In the genomic region with DNA sequence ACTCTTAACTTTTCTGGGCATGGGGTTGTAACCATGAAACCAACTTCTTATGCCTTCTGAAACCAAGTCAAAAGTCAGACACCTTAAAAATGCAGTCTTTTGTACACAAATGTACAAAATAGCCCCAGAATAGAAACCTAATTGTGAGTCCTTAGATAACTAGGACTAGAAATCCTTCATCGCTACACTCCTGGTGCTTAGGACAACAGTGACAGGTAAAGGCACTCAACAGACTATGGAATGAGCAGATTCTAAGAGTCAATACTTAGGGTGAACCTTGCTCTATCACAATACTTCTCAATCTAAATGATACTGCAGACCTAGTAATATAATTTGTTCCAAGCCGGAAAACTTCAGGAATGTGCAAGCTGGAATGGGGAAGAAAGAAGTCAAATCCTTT, we compare ENCODE assay signal across 1 cellular context.
TF ChIP-seq lines count a peak whose summit lies in the region.

No MANE protein-coding gene starts in this region.

TF ChIP-seq in HepG2, 621 proteins besides CTCF, POLR2A, EP300 and RAD21 (continued from another document):
- TF ChIP-seq, protein P1, sequence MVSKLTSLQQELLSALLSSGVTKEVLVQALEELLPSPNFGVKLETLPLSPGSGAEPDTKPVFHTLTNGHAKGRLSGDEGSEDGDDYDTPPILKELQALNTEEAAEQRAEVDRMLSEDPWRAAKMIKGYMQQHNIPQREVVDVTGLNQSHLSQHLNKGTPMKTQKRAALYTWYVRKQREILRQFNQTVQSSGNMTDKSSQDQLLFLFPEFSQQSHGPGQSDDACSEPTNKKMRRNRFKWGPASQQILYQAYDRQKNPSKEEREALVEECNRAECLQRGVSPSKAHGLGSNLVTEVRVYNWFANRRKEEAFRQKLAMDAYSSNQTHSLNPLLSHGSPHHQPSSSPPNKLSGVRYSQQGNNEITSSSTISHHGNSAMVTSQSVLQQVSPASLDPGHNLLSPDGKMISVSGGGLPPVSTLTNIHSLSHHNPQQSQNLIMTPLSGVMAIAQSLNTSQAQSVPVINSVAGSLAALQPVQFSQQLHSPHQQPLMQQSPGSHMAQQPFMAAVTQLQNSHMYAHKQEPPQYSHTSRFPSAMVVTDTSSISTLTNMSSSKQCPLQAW (CRISPR knock-in tag; IDR thresholded peaks at IDR 0.05), result no peak
